9 cellular contexts compared by ENCODE assay signal in genomic region chr10:95758351-95759025, GRCh38. TPM values are rescaled to one million over a fixed set of nuclear protein-coding genes. Genes with fewer than 3 reads are reported as not detected.
DNase-seq lines count a peak whose midpoint lies in the region; ATAC-seq and TF ChIP-seq lines count a peak whose summit lies in the region.
"Had no signal": no experiment of that assay in that cellular context is flagged by ENCODE, and none has a peak within 500 bp of the region (broad histone marks: within the 10 kb centered on the region; RNA-seq: fewer than 3 reads in every experiment).

No MANE protein-coding gene starts in this region.

- ATAC-seq in GM19455 (IDR thresholded peaks at IDR 0.05; ENCODE audit: unreplicated experiment), result peak; percentile 42
- peak; percentile 32 for ATAC-seq in HG03469 (IDR thresholded peaks at IDR 0.05; ENCODE audit: unreplicated experiment)
- peak; percentile 9 for ATAC-seq in effector memory CD8-positive, alpha-beta T cell (replicated peaks)
- ATAC-seq in GM23338, result no peak

- H4K20me1 ChIP-seq in GM23338 (replicated peaks; ENCODE audit: insufficient read depth) (no peaks in the 10 kb centered on the region), GM23248 (ENCODE audit: insufficient read depth) (no peaks in the 10 kb centered on the region)

- in situ Hi-C loops in GM23248 (cut with MboI), result no loop called here

- H3K27ac ChIP-seq in GM23338 (ENCODE audit: low read depth), result no peak overlapping the region
- no peak overlapping the region for H3K27ac ChIP-seq in GM23248

- H3K79me2 ChIP-seq in GM23338 (replicated peaks; ENCODE audit: insufficient read depth) (no peaks in the 10 kb centered on the region), GM23248 (ENCODE audit: insufficient read depth) (no peaks in the 10 kb centered on the region)

- H3K36me3 Mint-ChIP-seq in effector memory CD8-positive, alpha-beta T cell (ENCODE audit: insufficient read depth), result no peaks in the 10 kb centered on the region
- H3K36me3 Mint-ChIP-seq in GM23338 (ENCODE audit: low read depth), result no peaks in the 10 kb centered on the region

- H3K27me3 ChIP-seq in GM06990 (replicated peaks; ENCODE audit: control insufficient read depth, insufficient read depth, low read length), result no peaks in the 10 kb centered on the region
- H3K27me3 ChIP-seq in GM23338 (ENCODE audit: insufficient read depth), result no peaks in the 10 kb centered on the region
- H3K27me3 ChIP-seq in GM23248 (replicated peaks; ENCODE audit: insufficient read depth), result peaks cover 15% of the 10 kb centered on the region; the same call in 1 of the 2 replicates

- H3K4me3 ChIP-seq in GM06990 (replicated peaks; ENCODE audit: low read depth, low read length) (peak overlapping the region; percentile 61), GM23338 (no peak overlapping the region), GM23248 (no peak overlapping the region)

- TF ChIP-seq CTCF in GM06990 (IDR thresholded peaks at IDR 0.05; ENCODE audit: insufficient read depth, low read length, poor library complexity, severe bottlenecking), result no peak
- no peak for TF ChIP-seq CTCF in GM23338 (conservative IDR thresholded peaks at IDR 0.05; ENCODE audit: low read depth in 2 of 2)

- H3K9me2 ChIP-seq in GM23338 (ENCODE audit: insufficient read depth) (no peaks in the 10 kb centered on the region), GM23248 (ENCODE audit: insufficient read depth) (no peaks in the 10 kb centered on the region)

- peak overlapping the region in 1 of 2 donors; percentile 80 for H3K27ac Mint-ChIP-seq in effector memory CD8-positive, alpha-beta T cell
- H3K27ac Mint-ChIP-seq in GM23338, result no peak overlapping the region

- H3K4me3 Mint-ChIP-seq in effector memory CD8-positive, alpha-beta T cell, result peak overlapping the region in 1 of 2 donors; percentile 31
- H3K4me3 Mint-ChIP-seq in GM23338, result no peak overlapping the region

- H2AFZ ChIP-seq in GM23338, result no peak overlapping the region
- H2AFZ ChIP-seq in GM23248, result no peak overlapping the region

- no peak overlapping the region for H3K9ac ChIP-seq in GM23248

- DNase-seq in GM06990 (ENCODE audit: extremely low read depth, insufficient read length), result peak; percentile 61
- DNase-seq in effector memory CD8-positive, alpha-beta T cell, result no peak
- DNase-seq in NCI-H345 (lab: John Stamatoyannopoulos, UW), result no peak
- no peak for DNase-seq in stimulated activated CD4-positive, alpha-beta T cell treated with anti-CD3 and anti-CD28 coated beads, Interleukin-2, amount 100 ng/mL, for 24 hours
- no peak for DNase-seq in GM23338 (ENCODE audit: low spot score)
- DNase-seq in GM23248, result no peak

- H3K4me1 ChIP-seq in GM23338 (ENCODE audit: insufficient read depth), result peaks cover 8% of the 10 kb centered on the region
- no peaks in the 10 kb centered on the region for H3K4me1 ChIP-seq in GM23248 (ENCODE audit: insufficient read depth)

- H3K4me2 ChIP-seq in GM23338, result no peak overlapping the region
- no peak overlapping the region for H3K4me2 ChIP-seq in GM23248 (ENCODE audit: unreplicated experiment)

- WGBS in GM23248 (ENCODE audit: low coverage in 1 of 2, low lambda C conversion rate in 2 of 2, missing lambda C conversion rate in 2 of 2), 2 experiments, result 30 to 38% methylated on average over 2 of the region's 2 CpGs

- H3K4me1 Mint-ChIP-seq in effector memory CD8-positive, alpha-beta T cell (ENCODE audit: low read depth in 2 of 2), result peaks cover 7 to 19% of the 10 kb centered on the region in 2 donors
- H3K4me1 Mint-ChIP-seq in GM23338, result peaks cover 18% of the 10 kb centered on the region

- no peaks in the 10 kb centered on the region for H3K36me3 ChIP-seq in GM06990 (ENCODE audit: control insufficient read depth, insufficient read depth, low read length)
- H3K36me3 ChIP-seq in GM23338 (ENCODE audit: insufficient read depth), result no peaks in the 10 kb centered on the region
- no peaks in the 10 kb centered on the region for H3K36me3 ChIP-seq in GM23248 (ENCODE audit: low read depth)

- H3K27me3 Mint-ChIP-seq in effector memory CD8-positive, alpha-beta T cell, result peaks cover 12 to 21% of the 10 kb centered on the region in 2 donors
- peaks cover 1% of the 10 kb centered on the region for H3K27me3 Mint-ChIP-seq in GM23338 (ENCODE audit: insufficient read depth, low read depth, poor library complexity)

- H3F3A ChIP-seq in GM23338 (replicated peaks; ENCODE audit: low read depth) (no peaks in the 10 kb centered on the region), GM23248 (ENCODE audit: insufficient read depth) (no peaks in the 10 kb centered on the region)

- H3K9me3 Mint-ChIP-seq in effector memory CD8-positive, alpha-beta T cell, result no peaks in the 10 kb centered on the region
- no peaks in the 10 kb centered on the region for H3K9me3 Mint-ChIP-seq in GM23338

- no peaks in the 10 kb centered on the region for H3K9me3 ChIP-seq in GM23248 (ENCODE audit: low read depth)

TF ChIP-seq in GM23338, 12 proteins besides CTCF, POLR2A, EP300 and RAD21:
- no peak for TF ChIP-seq STAT1 (IDR thresholded peaks at IDR 0.05; ENCODE audit: unreplicated experiment)
- TF ChIP-seq JUNB (IDR thresholded peaks at IDR 0.05; ENCODE audit: unreplicated experiment), result no peak
- TF ChIP-seq NANOG (IDR thresholded peaks at IDR 0.05; ENCODE audit: borderline replicate concordance), result no peak

RNA-seq across cellular contexts. Expression of gene ENTPD1, which starts 2.5 kb away (rescaled TPM):
- 2.0 and 2.3 TPM in 2 replicates for total RNA-seq in GM23338 (2014; rRNA removed; shearing (Covaris generic))
- polyA plus RNA-seq in GM23338 (2016; fragmentation: Nextera tagmentation; extraction: Ambion mirVana) (2.5 and 3.6 TPM in 2 replicates), GM23248 (2016; fragmentation: Nextera tagmentation; extraction: Ambion mirVana) (0.29 and 0.35 TPM in 2 replicates)
- not detected in 2 replicates for total RNA-seq in GM23248 (2014; rRNA removed; shearing (Covaris generic))
- total RNA-seq: bronchial epithelial cell had no signal
